Comparison of ENCODE assay signal across 11 cellular contexts in genomic region chr12:57491393-57492280, GRCh38. TPM values are rescaled to one million over a fixed set of nuclear protein-coding genes. Genes with fewer than 3 reads are reported as not detected.
DNase-seq lines count a peak whose midpoint lies in the region; ATAC-seq and TF ChIP-seq lines count a peak whose summit lies in the region.
"Had no signal": no experiment of that assay in that cellular context is flagged by ENCODE, and none has a peak within 500 bp of the region (broad histone marks: within the 10 kb centered on the region; RNA-seq: fewer than 3 reads in every experiment).

No MANE protein-coding gene starts in this region.

- TF ChIP-seq CTCF in neural crest cell (conservative IDR thresholded peaks at IDR 0.05) (peak; percentile 42), esophagus squamous epithelium (IDR thresholded peaks at IDR 0.05) (no peak), colonic mucosa (IDR thresholded peaks at IDR 0.05) (no peak)

- H3K9me3 Mint-ChIP-seq in T-helper 1 cell treated with Interleukin-12 subunit alpha and Interleukin-12 subunit beta and Interleukin-4 antibody, amounts not matched to agents 30 μg/mL and 1 μg/mL, for 36 hours, result no peaks in the 10 kb centered on the region
- no peaks in the 10 kb centered on the region for H3K9me3 Mint-ChIP-seq in IgD-negative memory B cell
- no peaks in the 10 kb centered on the region for H3K9me3 Mint-ChIP-seq in activated CD8-positive, alpha-beta T cell treated with anti-CD3 and anti-CD28 coated beads, Interleukin-2, amount 10 ng/mL, durations not matched to agents 7 days and 5 days (ENCODE audit: insufficient read depth)
- no peaks in the 10 kb centered on the region for H3K9me3 Mint-ChIP-seq in neural crest cell

- peaks cover 39% of the 10 kb centered on the region for H3K36me3 Mint-ChIP-seq in T-helper 1 cell treated with Interleukin-12 subunit alpha and Interleukin-12 subunit beta and Interleukin-4 antibody, amounts not matched to agents 30 μg/mL and 1 μg/mL, for 36 hours (ENCODE audit: low read depth)
- H3K36me3 Mint-ChIP-seq in IgD-negative memory B cell (no peaks in the 10 kb centered on the region), neural crest cell (ENCODE audit: low read depth) (peaks cover 14% of the 10 kb centered on the region)
- H3K36me3 Mint-ChIP-seq in activated CD8-positive, alpha-beta T cell treated with anti-CD3 and anti-CD28 coated beads, Interleukin-2, amount 10 ng/mL, durations not matched to agents 7 days and 5 days (ENCODE audit: low read depth), result peaks cover 61% of the 10 kb centered on the region

- peaks cover 28% of the 10 kb centered on the region for H3K4me1 Mint-ChIP-seq in T-helper 1 cell treated with Interleukin-12 subunit alpha and Interleukin-12 subunit beta and Interleukin-4 antibody, amounts not matched to agents 30 μg/mL and 1 μg/mL, for 36 hours (ENCODE audit: low read depth)
- H3K4me1 Mint-ChIP-seq in IgD-negative memory B cell, result peaks cover 16 to 22% (median 18%) of the 10 kb centered on the region in 3 donors
- H3K4me1 Mint-ChIP-seq in activated CD8-positive, alpha-beta T cell treated with anti-CD3 and anti-CD28 coated beads, Interleukin-2, amount 10 ng/mL, durations not matched to agents 7 days and 5 days (ENCODE audit: low read depth), result peaks cover 37% of the 10 kb centered on the region
- H3K4me1 Mint-ChIP-seq in neural crest cell, result peaks cover 25% of the 10 kb centered on the region

- no peak overlapping the region for H3K9ac ChIP-seq in colonic mucosa (ENCODE audit: low read depth in 2 of 2, low read length in 2 of 2)

- peak overlapping the region; percentile 38 for H3K4me3 Mint-ChIP-seq in T-helper 1 cell treated with Interleukin-12 subunit alpha and Interleukin-12 subunit beta and Interleukin-4 antibody, amounts not matched to agents 30 μg/mL and 1 μg/mL, for 36 hours
- H3K4me3 Mint-ChIP-seq in IgD-negative memory B cell (peak overlapping the region in 2 of 4 donors; percentile 18 to 49), neural crest cell (peak overlapping the region; percentile 64)
- H3K4me3 Mint-ChIP-seq in activated CD8-positive, alpha-beta T cell treated with anti-CD3 and anti-CD28 coated beads, Interleukin-2, amount 10 ng/mL, durations not matched to agents 7 days and 5 days, result no peak overlapping the region

- H3K4me1 ChIP-seq in esophagus squamous epithelium, result peaks cover 5 to 22% (median 10%) of the 10 kb centered on the region in 3 donors
- H3K4me1 ChIP-seq in colonic mucosa, result peaks cover 8% of the 10 kb centered on the region

- POLR2A ChIA-PET in activated CD8-positive, alpha-beta T cell treated with anti-CD3 and anti-CD28 coated beads, Interleukin-2, amount 10 ng/mL, durations not matched to agents 7 days and 5 days (lab: Charles Lee), result interaction anchor here (1.0 to 2.1 kb wide), 2 partner anchors 11 to 28 kb away, joined by 3 to 9 read pairs; partner anchors contain the start of genes ARHGAP9 and DDIT3

- H3K9me3 ChIP-seq in esophagus squamous epithelium (no peaks in the 10 kb centered on the region), colonic mucosa (no peaks in the 10 kb centered on the region)
- H3K9me3 ChIP-seq: left lung had no signal

- TF ChIP-seq POLR2A in esophagus squamous epithelium (IDR thresholded peaks at IDR 0.05), result no peak

- DNase-seq in T-helper 1 cell, result no peak
- DNase-seq in activated CD8-positive, alpha-beta T cell treated with anti-CD3 and anti-CD28 coated beads, Interleukin-2, amount 10 ng/mL, durations not matched to agents 7 days and 5 days, result no peak
- no peak for DNase-seq in neural crest cell (ENCODE audit: low read depth, low spot score)
- no peak for DNase-seq in NCI-H2107 (lab: John Stamatoyannopoulos, UW)
- DNase-seq in esophagus squamous epithelium (lab: John Stamatoyannopoulos, UW), result no peak
- no peak for DNase-seq in colonic mucosa
- DNase-seq: left lung; stimulated activated CD4-positive, alpha-beta T cell treated with anti-CD3 and anti-CD28 coated beads, Interleukin-12 subunit alpha, Interleukin-12 subunit beta, amount 100 ng/mL, for 4 hours had no signal

- 88 to 90% methylated on average over 13 to 14 of the region's 15 CpGs for WGBS in esophagus squamous epithelium, 2 donors

- ATAC-seq in activated CD8-positive, alpha-beta T cell treated with anti-CD3 and anti-CD28 coated beads, Interleukin-2, amount 10 ng/mL, durations not matched to agents 7 days and 5 days, result peak; percentile 12
- ATAC-seq: left lung had no signal

- peak overlapping the region; percentile 75 for H3K27ac Mint-ChIP-seq in T-helper 1 cell treated with Interleukin-12 subunit alpha and Interleukin-12 subunit beta and Interleukin-4 antibody, amounts not matched to agents 30 μg/mL and 1 μg/mL, for 36 hours
- H3K27ac Mint-ChIP-seq in IgD-negative memory B cell (peak overlapping the region; percentile 1 to 47 (median 21)), neural crest cell (ENCODE audit: unreplicated experiment) (no peak overlapping the region)
- peak overlapping the region; percentile 55 for H3K27ac Mint-ChIP-seq in activated CD8-positive, alpha-beta T cell treated with anti-CD3 and anti-CD28 coated beads, Interleukin-2, amount 10 ng/mL, durations not matched to agents 7 days and 5 days

- CTCF ChIA-PET in activated CD8-positive, alpha-beta T cell treated with anti-CD3 and anti-CD28 coated beads, Interleukin-2, amount 10 ng/mL, durations not matched to agents 7 days and 5 days (lab: Charles Lee), result interaction anchor here (0.7 to 2.6 kb wide), 3 partner anchors 12 to 33 kb away, joined by 3 to 12 read pairs (median 4); partner anchors contain the start of gene ARHGAP9

- peaks cover 6 to 64% (median 11%) of the 10 kb centered on the region in 3 donors for H3K36me3 ChIP-seq in esophagus squamous epithelium
- H3K36me3 ChIP-seq in colonic mucosa, result peaks cover 9% of the 10 kb centered on the region

- H3K27ac ChIP-seq in esophagus squamous epithelium, result no peak overlapping the region
- H3K27ac ChIP-seq in colonic mucosa, result no peak overlapping the region
- H3K27ac ChIP-seq: C4-2B, left lung had no signal

- H3K27me3 Mint-ChIP-seq in T-helper 1 cell treated with Interleukin-12 subunit alpha and Interleukin-12 subunit beta and Interleukin-4 antibody, amounts not matched to agents 30 μg/mL and 1 μg/mL, for 36 hours (ENCODE audit: low read depth), result no peaks in the 10 kb centered on the region
- H3K27me3 Mint-ChIP-seq in IgD-negative memory B cell (no peaks in the 10 kb centered on the region), neural crest cell (ENCODE audit: low read depth) (no peaks in the 10 kb centered on the region)
- H3K27me3 Mint-ChIP-seq in activated CD8-positive, alpha-beta T cell treated with anti-CD3 and anti-CD28 coated beads, Interleukin-2, amount 10 ng/mL, durations not matched to agents 7 days and 5 days (ENCODE audit: low read depth), result no peaks in the 10 kb centered on the region

- no peak overlapping the region for H3K4me3 ChIP-seq in esophagus squamous epithelium
- no peak overlapping the region for H3K4me3 ChIP-seq in colonic mucosa
- H3K4me3 ChIP-seq: left lung had no signal

- intact Hi-C loops in esophagus squamous epithelium (cut with DNase I) (no loop called here), colonic mucosa (cut with DNase I) (no loop called here)

- no peaks in the 10 kb centered on the region for H3K27me3 ChIP-seq in esophagus squamous epithelium
- H3K27me3 ChIP-seq in colonic mucosa, result no peaks in the 10 kb centered on the region
- H3K27me3 ChIP-seq: left lung had no signal

RNA-seq across cellular contexts. Expression of gene MARS1, which starts 3.8 kb away (rescaled TPM):
- 76.6 TPM for polyA plus RNA-seq in IgD-negative memory B cell
- total RNA-seq in activated CD8-positive, alpha-beta T cell treated with anti-CD3 and anti-CD28 coated beads, Interleukin-2, amount 10 ng/mL, durations not matched to agents 7 days and 5 days, result 100 to 1,000 TPM; 275 to 291 TPM
- 257 and 267 TPM in 2 replicates for total RNA-seq in neural crest cell
- 10 to 100 TPM; 54.2 to 94.6 (median 69.6) TPM for total RNA-seq in esophagus squamous epithelium
- total RNA-seq in colonic mucosa, result 100 to 1,000 TPM in 1 of 2 donors, 10 to 100 TPM in 1; 90.3 to 195 TPM

RNA-seq across cellular contexts. Expression of gene ARHGAP9, which starts 12.0 kb away (rescaled TPM):
- polyA plus RNA-seq in IgD-negative memory B cell, result 129 TPM
- total RNA-seq in activated CD8-positive, alpha-beta T cell treated with anti-CD3 and anti-CD28 coated beads, Interleukin-2, amount 10 ng/mL, durations not matched to agents 7 days and 5 days, result 100 to 1,000 TPM; 243 to 248 TPM
- 0.56 and 1.0 TPM in 2 replicates for total RNA-seq in neural crest cell
- total RNA-seq in esophagus squamous epithelium, result 10 to 100 TPM in 2 of 4 donors, 1 to 10 TPM in 2; 4.5 to 20.4 (median 11.3) TPM
- 1 to 10 TPM; 5.5 to 6.5 TPM for total RNA-seq in colonic mucosa

RNA-seq across cellular contexts. Expression of gene DDIT3, which starts 28.7 kb away (rescaled TPM):
- 32.2 TPM for polyA plus RNA-seq in IgD-negative memory B cell
- 10 to 100 TPM; 14.9 to 15.0 TPM for total RNA-seq in activated CD8-positive, alpha-beta T cell treated with anti-CD3 and anti-CD28 coated beads, Interleukin-2, amount 10 ng/mL, durations not matched to agents 7 days and 5 days
- total RNA-seq in neural crest cell, result 14.1 and 15.0 TPM in 2 replicates
- 10 to 100 TPM in 3 of 4 donors, 1 to 10 TPM in 1; 5.1 to 23.3 (median 15.4) TPM for total RNA-seq in esophagus squamous epithelium
- total RNA-seq in colonic mucosa, result 10 to 100 TPM; 17.5 to 22.8 TPM

RNA-seq across cellular contexts. Expression of gene MBD6, which starts 31.0 kb away (rescaled TPM):
- polyA plus RNA-seq in IgD-negative memory B cell, result 6.3 TPM
- 10 to 100 TPM; 68.4 to 71.4 TPM for total RNA-seq in activated CD8-positive, alpha-beta T cell treated with anti-CD3 and anti-CD28 coated beads, Interleukin-2, amount 10 ng/mL, durations not matched to agents 7 days and 5 days
- total RNA-seq in neural crest cell (90.4 and 91.3 TPM in 2 replicates), esophagus squamous epithelium (10 to 100 TPM; 13.8 to 33.2 (median 17.6) TPM), colonic mucosa (100 to 1,000 TPM in 1 of 2 donors, 10 to 100 TPM in 1; 95.4 to 133 TPM)

RNA-seq across cellular contexts. Expression of gene GLI1, which starts 32.1 kb away (rescaled TPM):
- polyA plus RNA-seq in IgD-negative memory B cell, result 0.18 TPM
- 1 to 10 TPM in 1 of 2 experiments, under 1 TPM in 1; 0.68 to 1.9 TPM for total RNA-seq in activated CD8-positive, alpha-beta T cell treated with anti-CD3 and anti-CD28 coated beads, Interleukin-2, amount 10 ng/mL, durations not matched to agents 7 days and 5 days
- 0.58 and 1.3 TPM in 2 replicates for total RNA-seq in neural crest cell
- under 1 TPM in 2 of 4 donors, not detected in 2; 0.09 to 0.48 TPM for total RNA-seq in esophagus squamous epithelium
- 1 to 10 TPM; 1.4 to 2.0 TPM for total RNA-seq in colonic mucosa

Comparison
In these comparisons a context has a peak if more than half of its experiments do, and no peak if none do; other contexts are left out.
1. RNA of gene ARHGAP9, which starts 12.0 kb away (total RNA-seq): 243 to 248 TPM in activated CD8-positive, alpha-beta T cell treated with anti-CD3 and anti-CD28 coated beads, Interleukin-2, amount 10 ng/mL, durations not matched to agents 7 days and 5 days; 4.5 to 20.4 TPM in esophagus squamous epithelium, 5.5 to 6.5 TPM in colonic mucosa and 0.56 to 1.0 TPM in neural crest cell; every median in the first group is over 10 times any median in the second.